9 cellular contexts compared by ENCODE assay signal in the genomic region with DNA sequence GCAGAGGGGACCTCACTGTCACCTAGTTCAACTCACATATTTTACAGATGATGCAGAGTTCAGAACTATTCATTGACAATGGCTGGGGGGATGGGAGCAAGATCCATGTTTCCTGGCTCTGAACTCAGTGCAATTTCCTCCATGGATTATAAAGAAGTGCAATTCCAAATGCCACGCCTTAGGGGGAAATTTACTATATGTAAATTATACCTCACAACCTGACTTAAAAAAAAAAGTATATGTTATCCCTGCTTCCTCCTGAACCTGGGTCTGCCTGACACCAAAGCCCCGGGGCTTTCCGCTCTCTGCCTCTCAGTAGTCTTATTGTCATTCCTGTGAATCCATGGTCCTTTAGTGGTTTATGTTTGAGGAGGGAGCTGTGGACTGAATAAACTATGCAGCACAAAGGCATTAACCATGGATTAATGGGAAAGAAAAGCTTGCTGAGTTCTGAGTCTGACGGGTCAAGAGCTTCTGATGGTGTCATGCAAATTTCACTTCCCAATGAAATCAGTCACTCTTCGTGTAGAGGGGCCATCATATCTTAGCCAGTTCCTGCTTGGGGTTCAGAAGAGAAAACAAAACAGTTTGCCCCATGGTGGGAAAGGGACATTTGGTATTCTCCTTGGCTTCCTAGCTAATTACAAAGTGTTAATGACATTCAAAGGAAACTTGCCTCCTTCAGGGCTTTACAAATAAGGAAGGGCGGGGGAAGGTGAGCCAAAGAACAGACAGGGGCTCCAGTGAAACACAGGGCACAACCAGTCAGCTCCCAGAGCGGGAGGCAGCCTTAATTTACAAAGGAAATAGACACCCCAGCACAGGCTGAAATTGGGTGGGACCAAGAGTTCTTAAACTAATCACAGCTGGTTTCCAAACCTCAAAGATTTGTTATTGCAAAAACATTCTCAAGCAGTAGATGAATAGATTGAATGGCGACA. TPM values are rescaled to one million over a fixed set of nuclear protein-coding genes. Genes with fewer than 3 reads are reported as not detected.
A peak's percentile ranks its signal among the peaks of the same experiment; 100 is the strongest.
DNase-seq lines count a peak whose midpoint lies in the region; ATAC-seq, FAIRE-seq and TF ChIP-seq lines count a peak whose summit lies in the region.
"Had no signal": no experiment of that assay in that cellular context is flagged by ENCODE, and none has a peak within 500 bp of the region (broad histone marks: within the 10 kb centered on the region; RNA-seq: fewer than 3 reads in every experiment).

No MANE protein-coding gene starts in this region.

- 0 out of 3 replicates have a peak, but pooled peaks of 1 of the 2 experiments have one; percentile 22 for TF ChIP-seq POLR2A in H1 (IDR thresholded peaks at IDR 0.05; ENCODE audit: control extremely low read depth in 1 of 2, low read depth in 2 of 2, low read length in 2 of 2)
- no peak for TF ChIP-seq POLR2A in lower leg skin (IDR thresholded peaks at IDR 0.05)

- 0 out of 7 replicates have a peak overlapping the region, but pooled peaks of 1 of the 4 experiments have one; percentile 17 for H3K9ac ChIP-seq in H1 (replicated peaks in 1 of 4; ENCODE audit: extremely low read depth in 1 of 4, low read depth in 3 of 4, low read length in 3 of 4)

- H2AK5ac ChIP-seq in H1 (ENCODE audit: low read depth, low read length): no peak overlapping the region

- no peak overlapping the region for H3K18ac ChIP-seq in H1 (ENCODE audit: extremely low read depth, low read length)

- H3K14ac ChIP-seq in H1 (ENCODE audit: insufficient read length): no peak overlapping the region

- no peaks in the 10 kb centered on the region for H3K23me2 ChIP-seq in H1 (ENCODE audit: low read depth, low read length)

- no peak for TF ChIP-seq EP300 in H1 (IDR thresholded peaks at IDR 0.05; ENCODE audit: borderline replicate concordance in 1 of 2, low read depth in 2 of 2, low read length in 2 of 2)

- DNase-seq in ELF-1 (ENCODE audit: low read depth, low spot score) (peak; percentile 83), OCI-LY7 (ENCODE audit: low spot score) (no peak), H1 (ENCODE audit: low read depth in 1 of 2, low spot score in 2 of 2) (no peak), neural crest cell (ENCODE audit: low read depth, low spot score) (no peak), lower leg skin (ENCODE audit: low spot score in 2 of 2) (no peak), SK-N-DZ (ENCODE audit: low spot score) (no peak)
- DNase-seq in effector CD8-positive, alpha-beta T cell (lab: John Stamatoyannopoulos, UW): no peak
- DNase-seq: NCI-H446 treated with DMSO at 0.1 percent for 48 hours had no signal

- TF ChIP-seq CTCF in OCI-LY7 (conservative IDR thresholded peaks at IDR 0.05; ENCODE audit: low read length) (no peak), H1 (IDR thresholded peaks at IDR 0.05; ENCODE audit: control extremely low read depth in 1 of 3, insufficient read depth in 1 of 3, low read depth in 1 of 3, low read length in 3 of 3) (no peak), neural crest cell (conservative IDR thresholded peaks at IDR 0.05) (no peak), lower leg skin (IDR thresholded peaks at IDR 0.05) (no peak)

- H3K9me3 Mint-ChIP-seq in neural crest cell: peaks cover 5% of the 10 kb centered on the region

- H4K8ac ChIP-seq in H1 (ENCODE audit: extremely low read depth, insufficient read depth, low read length): no peak overlapping the region

- H3K56ac ChIP-seq in H1 (replicated peaks; ENCODE audit: insufficient read length, low read depth, low read length): no peak overlapping the region

- no peak overlapping the region for H2BK120ac ChIP-seq in H1 (replicated peaks; ENCODE audit: low read depth, low read length)

- H2BK15ac ChIP-seq in H1 (ENCODE audit: low read length): no peak overlapping the region

- H4K91ac ChIP-seq in H1 (replicated peaks; ENCODE audit: insufficient read length, low read length): no peak overlapping the region

- H3K79me1 ChIP-seq in H1 (ENCODE audit: low read depth, low read length): no peaks in the 10 kb centered on the region

- H2AFZ ChIP-seq in OCI-LY7 (ENCODE audit: low read length) (peak overlapping the region; percentile 64; the same call in 1 of the 2 replicates), H1 (ENCODE audit: low read length) (no peak overlapping the region)

- H3K9me3 ChIP-seq in OCI-LY7 (ENCODE audit: low read length): no peaks in the 10 kb centered on the region
- H3K9me3 ChIP-seq in H1 (ENCODE audit: insufficient read depth in 2 of 2, low read depth in 1 of 2, low read length in 1 of 2): no peaks in the 10 kb centered on the region

- no peak overlapping the region for H4K5ac ChIP-seq in H1 (ENCODE audit: insufficient read length, low read depth, low read length)

- no peaks in the 10 kb centered on the region for H3K27me3 ChIP-seq in H1 (replicated peaks in 1 of 4; ENCODE audit: control insufficient read depth in 3 of 4, extremely low read depth in 1 of 4, insufficient read depth in 3 of 4, low read length in 3 of 4)

- H3K27ac ChIP-seq in OCI-LY7 (ENCODE audit: low read depth, low read length, poor library complexity, severe bottlenecking) (no peak overlapping the region), H1 (ENCODE audit: low read depth, low read length) (peak overlapping the region; percentile 31; the same call in 1 of the 2 replicates)

- H3K36me3 ChIP-seq in OCI-LY7 (ENCODE audit: insufficient read depth, low read length): no peaks in the 10 kb centered on the region
- no peaks in the 10 kb centered on the region for H3K36me3 ChIP-seq in H1 (ENCODE audit: control insufficient read depth in 2 of 4, insufficient read depth in 4 of 4, low read length in 3 of 4)

- 8% methylated on average over 8 of the region's 8 CpGs; no CpG with 5 or more reads in 1 of the 2 experiments for WGBS in H1 (ENCODE audit: extremely low coverage in 1 of 2, insufficient coverage in 1 of 2, insufficient read length in 1 of 2, insufficient replicate concordance in 2 of 2, low coverage in 1 of 2, low lambda C conversion rate in 2 of 2, missing lambda C conversion rate in 1 of 2), 2 experiments
- 43 to 56% methylated on average over 8 of the region's 8 CpGs for WGBS in lower leg skin, 2 donors

- H2BK12ac ChIP-seq in H1 (ENCODE audit: low read depth, low read length): no peak overlapping the region; the same call in 1 of the 2 replicates

- H3K79me2 ChIP-seq in OCI-LY7 (ENCODE audit: insufficient read depth, low read depth, low read length): no peaks in the 10 kb centered on the region
- no peaks in the 10 kb centered on the region for H3K79me2 ChIP-seq in H1 (ENCODE audit: control insufficient read depth in 1 of 2, insufficient read depth in 2 of 2, low read length in 2 of 2)

- peaks cover 49% of the 10 kb centered on the region for H3K4me1 Mint-ChIP-seq in neural crest cell

- no peaks in the 10 kb centered on the region for H3K27me3 Mint-ChIP-seq in neural crest cell (ENCODE audit: low read depth)

- POLR2A ChIA-PET in OCI-LY7 (lab: Charles Lee) (interaction anchor here (0.6 to 1.4 kb wide), 4 partner anchors 12 to 998 kb away, joined by 3 to 5 read pairs (median 4); no protein-coding TSS in a partner anchor), H1 (lab: Charles Lee; ENCODE audit: partially characterized antibody) (interaction anchor here (0.7 to 2.7 kb wide), 3 partner anchors 55 to 167 kb away, joined by 3 to 12 read pairs (median 4); partner anchors contain the start of gene TMSB4X)

- peak; percentile 81 for FAIRE-seq in H1 (lab: Jason Lieb, UNC)

- peaks cover 7% of the 10 kb centered on the region for H3K4me1 ChIP-seq in OCI-LY7 (ENCODE audit: insufficient read depth, low read length, poor library complexity, severe bottlenecking)
- H3K4me1 ChIP-seq in H1 (replicated peaks in 1 of 4; ENCODE audit: control insufficient read depth in 3 of 4, insufficient read depth in 4 of 4, low read length in 3 of 4): peaks cover 0 to 8% (median 4%) of the 10 kb centered on the region in 4 experiments; a peak in 4 of 7 replicates

- no peak overlapping the region for H2BK20ac ChIP-seq in H1 (ENCODE audit: low read length)

- no peak overlapping the region for H3K4ac ChIP-seq in H1 (replicated peaks; ENCODE audit: insufficient read length, low read depth, low read length)

- no TSS peak for BruUV-seq in OCI-LY7 (replicated peaks; lab: Mats Ljungman, UMichigan)

- no peak for TF ChIP-seq RAD21 in H1 (IDR thresholded peaks at IDR 0.05 in 1 of 2, conservative IDR thresholded peaks at IDR 0.05 in 1 of 2; ENCODE audit: low read depth in 2 of 2, low read length in 2 of 2)

- H2BK5ac ChIP-seq in H1 (ENCODE audit: low read depth, low read length): no peak overlapping the region; the same call in 1 of the 2 replicates

- H3K4me3 Mint-ChIP-seq in neural crest cell: peak overlapping the region; percentile 73

- peak overlapping the region; percentile 96 for H3K27ac Mint-ChIP-seq in neural crest cell (ENCODE audit: unreplicated experiment)

- peaks cover 2% of the 10 kb centered on the region for H3K36me3 Mint-ChIP-seq in neural crest cell (ENCODE audit: low read depth)

- H3K4me2 ChIP-seq in OCI-LY7 (ENCODE audit: low read length) (peak overlapping the region; percentile 32), H1 (ENCODE audit: insufficient read depth in 1 of 2, low read depth in 2 of 2, low read length in 2 of 2) (peak overlapping the region; percentile 26 to 28; a peak in 3 of 4 replicates)

- H3K4me3 ChIP-seq in OCI-LY7 (ENCODE audit: low read depth, low read length, poor library complexity, severe bottlenecking) (no peak overlapping the region), H1 (ENCODE audit: extremely low read depth in 1 of 4, insufficient read depth in 2 of 4, low read depth in 3 of 4, low read length in 4 of 4) (peak overlapping the region in 1 of 4 experiments; percentile 22; a peak in 1 of 8 replicates), lower leg skin (ENCODE audit: low read depth, poor library complexity, severe bottlenecking) (no peak overlapping the region)

- ATAC-seq in HG03159 (IDR thresholded peaks at IDR 0.05; ENCODE audit: unreplicated experiment): no peak

- no peaks in the 10 kb centered on the region for H4K20me1 ChIP-seq in OCI-LY7 (ENCODE audit: insufficient read depth, low read length)
- no peaks in the 10 kb centered on the region for H4K20me1 ChIP-seq in H1 (replicated peaks in 1 of 2; ENCODE audit: control insufficient read depth in 1 of 2, insufficient read depth in 2 of 2, low read length in 2 of 2)

- CTCF ChIA-PET in OCI-LY7 (lab: Charles Lee; ENCODE audit: unreplicated experiment): no interaction called here
- CTCF ChIA-PET in H1 (lab: Charles Lee; ENCODE audit: partially characterized antibody): no interaction called here

- no peak overlapping the region for H3K23ac ChIP-seq in H1 (ENCODE audit: insufficient read length)

- intact Hi-C loops in OCI-LY7 (cut with micrococcal nuclease; ENCODE audit: unreplicated experiment): no loop called here
- intact Hi-C loops in lower leg skin (cut with DNase I; ENCODE audit: low total_unique reads): no loop called here

- no peaks in the 10 kb centered on the region for H3K9me2 ChIP-seq in OCI-LY7 (ENCODE audit: insufficient read depth, low read length)

RNA-seq across cellular contexts. Expression of gene FAM9C, which starts 14.3 kb away (rescaled TPM):
- total RNA-seq in OCI-LY7 (2014; rRNA removed; shearing (Covaris generic)): 0.13 TPM in 1 of 2 replicates, not detected in the other
- total RNA-seq in OCI-LY7 (2022) (not detected in 2 replicates), neural crest cell (0.07 and 0.25 TPM in 2 replicates), lower leg skin (not detected)
- not detected in 2 replicates for total RNA-seq in H1 (2021; fragmentation: NEBNext Ultra II Directional; extraction: Animal tissue kit (Norgen Biotek cat#: 25700))
- 0.03 TPM in 1 of 2 replicates, not detected in the other for polyA plus RNA-seq in H1 (2011; rRNA removed)
- polyA plus RNA-seq in H1 (2011; cell fraction: cytosol; rRNA removed): 0.03 TPM
- 0.04 TPM for polyA plus RNA-seq in H1 (2011; cell fraction: nucleus; rRNA removed)
- not detected in 4 replicates for polyA plus RNA-seq in H1 (2012, experiment 1 of 2)
- not detected for polyA plus RNA-seq in H1 (2012, experiment 2 of 2)
- 0.02 TPM for polyA plus RNA-seq in H1 (2013, experiment 1 of 2)
- polyA plus RNA-seq in H1 (2013, experiment 2 of 2): under 0.01 TPM
- not detected in 2 replicates for polyA minus RNA-seq in H1 (2011; rRNA and poly(A)+ RNA removed)
- not detected for polyA minus RNA-seq in H1 (2011; cell fraction: cytosol; rRNA and poly(A)+ RNA removed)
- 0.30 TPM for polyA minus RNA-seq in H1 (2011; cell fraction: nucleus; rRNA and poly(A)+ RNA removed)
- polyA plus RNA-seq in SK-N-DZ (2014; cell fraction: cytosol; rRNA removed): not detected in 2 replicates
- polyA plus RNA-seq in SK-N-DZ (2014; cell fraction: nucleus; rRNA removed): not detected in 2 replicates

RNA-seq across cellular contexts. Expression of gene TMSB4X, which starts 55.2 kb away (rescaled TPM):
- 1,355 and 1,476 TPM in 2 replicates for total RNA-seq in OCI-LY7 (2014; rRNA removed; shearing (Covaris generic))
- total RNA-seq in OCI-LY7 (2022) (1,524 and 1,540 TPM in 2 replicates), neural crest cell (2,548 and 2,664 TPM in 2 replicates), lower leg skin (1,000 to 10,000 TPM; 1,261 to 2,736 (median 1,532) TPM)
- 2,063 and 2,127 TPM in 2 replicates for total RNA-seq in H1 (2021; fragmentation: NEBNext Ultra II Directional; extraction: Animal tissue kit (Norgen Biotek cat#: 25700))
- 898 and 2,112 TPM in 2 replicates for polyA plus RNA-seq in H1 (2011; rRNA removed)
- polyA plus RNA-seq in H1 (2011; cell fraction: cytosol; rRNA removed): 2,037 TPM
- 1,449 TPM for polyA plus RNA-seq in H1 (2011; cell fraction: nucleus; rRNA removed)
- polyA plus RNA-seq in H1 (2012, experiment 1 of 2): 3,988 to 5,303 TPM (median 4,778 TPM) in 4 replicates
- 2,070 TPM for polyA plus RNA-seq in H1 (2012, experiment 2 of 2)
- 2,940 TPM for polyA plus RNA-seq in H1 (2013, experiment 1 of 2)
- polyA plus RNA-seq in H1 (2013, experiment 2 of 2): 3,080 TPM
- polyA minus RNA-seq in H1 (2011; rRNA and poly(A)+ RNA removed): 1,070 and 1,196 TPM in 2 replicates
- polyA minus RNA-seq in H1 (2011; cell fraction: cytosol; rRNA and poly(A)+ RNA removed): 423 TPM
- polyA minus RNA-seq in H1 (2011; cell fraction: nucleus; rRNA and poly(A)+ RNA removed): 584 TPM
- 1,181 and 1,320 TPM in 2 replicates for polyA plus RNA-seq in SK-N-DZ (2014; cell fraction: cytosol; rRNA removed)
- polyA plus RNA-seq in SK-N-DZ (2014; cell fraction: nucleus; rRNA removed): 393 and 471 TPM in 2 replicates
